ENCODE assay signal across 19 cellular contexts in genomic region chr14:100773331-100774163, GRCh38. TPM values are rescaled to one million over a fixed set of nuclear protein-coding genes. Genes with fewer than 3 reads are reported as not detected.
A peak's percentile ranks its signal among the peaks of the same experiment; 100 is the strongest.
DNase-seq lines count a peak whose midpoint lies in the region; ATAC-seq and TF ChIP-seq lines count a peak whose summit lies in the region.
"Had no signal": no experiment of that assay in that cellular context is flagged by ENCODE, and none has a peak within 500 bp of the region (broad histone marks: within the 10 kb centered on the region; RNA-seq: fewer than 3 reads in every experiment).

No MANE protein-coding gene starts in this region.

- no peak overlapping the region for H2BK5ac ChIP-seq in H9 (ENCODE audit: insufficient read length, low read length)

- no CpG with 5 or more reads among the region's 16 CpGs for WGBS in H9 (ENCODE audit: extremely low coverage, insufficient read length, low lambda C conversion rate)
- 84 to 89% methylated on average over 16 of the region's 16 CpGs for WGBS in sigmoid colon, 2 donors

- H3K4me2 ChIP-seq in H9 (ENCODE audit: insufficient read depth, insufficient read length, low read length): no peak overlapping the region

- no peak for ATAC-seq in GM21576 (IDR thresholded peaks at IDR 0.05; ENCODE audit: unreplicated experiment)
- ATAC-seq: Panc1 had no signal

- no peak overlapping the region for H3K18ac ChIP-seq in H9 (ENCODE audit: insufficient read length, low read depth, low read length)

- H3K79me2 ChIP-seq in H9 (ENCODE audit: insufficient read depth, low read length): no peaks in the 10 kb centered on the region

- POLR2A ChIA-PET in CD4-positive, alpha-beta memory T cell (lab: Charles Lee; ENCODE audit: partially characterized antibody): no interaction called here

- TF ChIP-seq EP300 in sigmoid colon (IDR thresholded peaks at IDR 0.05): no peak

- CTCF ChIA-PET in CD4-positive, alpha-beta memory T cell (lab: Charles Lee; ENCODE audit: partially characterized antibody): no interaction called here

- H3K23me2 ChIP-seq in H9 (ENCODE audit: insufficient read length, low read depth, low read length, poor library complexity, severe bottlenecking): no peaks in the 10 kb centered on the region

- no peak overlapping the region for H3T11ph ChIP-seq in H9 (ENCODE audit: low read length)

- H3K23ac ChIP-seq in H9 (ENCODE audit: insufficient read length, low read depth, low read length): no peak overlapping the region

- DNase-seq in D341Med (ENCODE audit: low spot score) (peak; percentile 29), H9 (peak; percentile 15), islet precursor cell (peak; percentile 42), sigmoid colon (peak; percentile 43), mesothelial cell of epicardium (ENCODE audit: low spot score in 2 of 2, unreplicated experiment in 2 of 2) (no peak)
- DNase-seq in CD4-positive, alpha-beta memory T cell: no peak
- DNase-seq: ACHN, AML-193, COR-L47, NCI-H1092 treated with DMSO at 0.1 percent for 48 hours, NCI-H2081 treated with DMSO at 0.1 percent for 48 hours, NCI-H226, NCI-H524 treated with DMSO at 0.1 percent for 48 hours, SHP77 had no signal

- no peak overlapping the region for H3K4me3 ChIP-seq in sigmoid colon
- no peak overlapping the region for H3K4me3 ChIP-seq in CD4-positive, alpha-beta memory T cell (ENCODE audit: low read length in 2 of 2)
- H3K4me3 ChIP-seq: HAP-1 had no signal

- intact Hi-C loops in sigmoid colon (cut with DNase I): no loop called here
- intact Hi-C loops in CD4-positive, alpha-beta memory T cell (cut with micrococcal nuclease): no loop called here

- H2BK12ac ChIP-seq in H9 (ENCODE audit: insufficient read length, low read depth, low read length): no peak overlapping the region

- TF ChIP-seq POLR2A in sigmoid colon (IDR thresholded peaks at IDR 0.05): no peak

- H3K4me1 ChIP-seq in H9 (ENCODE audit: insufficient read depth, low read length) (no peaks in the 10 kb centered on the region), sigmoid colon (no peaks in the 10 kb centered on the region)
- no peaks in the 10 kb centered on the region for H3K4me1 ChIP-seq in CD4-positive, alpha-beta memory T cell (ENCODE audit: insufficient read depth, low read length)
- H3K4me1 ChIP-seq: HAP-1 had no signal

- no peak overlapping the region for H2AK5ac ChIP-seq in H9 (ENCODE audit: insufficient read length, low read length)

- H3K9me3 ChIP-seq in H9 (ENCODE audit: control insufficient read depth, low read depth, low read length): no peaks in the 10 kb centered on the region
- peaks cover 0 to 3% (median 0%) of the 10 kb centered on the region in 4 donors for H3K9me3 ChIP-seq in sigmoid colon
- H3K9me3 ChIP-seq in CD4-positive, alpha-beta memory T cell (ENCODE audit: control insufficient read depth in 1 of 2, low read length in 2 of 2): no peaks in the 10 kb centered on the region
- H3K9me3 ChIP-seq: HAP-1 had no signal

- H3K27me3 ChIP-seq in H9 (ENCODE audit: insufficient read depth, low read length): no peaks in the 10 kb centered on the region; the same call in 1 of the 2 replicates
- H3K27me3 ChIP-seq in sigmoid colon: peaks cover 0 to 11% (median 0%) of the 10 kb centered on the region in 3 donors
- no peaks in the 10 kb centered on the region for H3K27me3 ChIP-seq in CD4-positive, alpha-beta memory T cell (ENCODE audit: insufficient read depth, low read length)

- H2BK20ac ChIP-seq in H9 (ENCODE audit: low read depth, low read length, poor library complexity, severe bottlenecking): no peak overlapping the region

- H3K4ac ChIP-seq in H9 (ENCODE audit: low read depth, low read length): no peak overlapping the region

- no peak overlapping the region for H4K8ac ChIP-seq in H9 (replicated peaks; ENCODE audit: insufficient read length, low read depth, low read length)

- TF ChIP-seq CTCF in H9 (conservative IDR thresholded peaks at IDR 0.05) (no peak), sigmoid colon (IDR thresholded peaks at IDR 0.05) (no peak), mesothelial cell of epicardium (IDR thresholded peaks at IDR 0.05; ENCODE audit: unreplicated experiment) (no peak)

- H4K5ac ChIP-seq in H9 (ENCODE audit: insufficient read length, low read depth, low read length): no peak overlapping the region

- H3K27me3 Mint-ChIP-seq in H9 (ENCODE audit: low read depth) (peaks cover 31% of the 10 kb centered on the region), mesothelial cell of epicardium (ENCODE audit: low read depth) (no peaks in the 10 kb centered on the region)
- H3K27me3 Mint-ChIP-seq in CD4-positive, alpha-beta memory T cell: peaks cover 0 to 10% of the 10 kb centered on the region in 2 donors

- H2BK120ac ChIP-seq in H9 (ENCODE audit: low read depth, low read length, poor library complexity, severe bottlenecking): no peak overlapping the region

- no peak overlapping the region for H3K14ac ChIP-seq in H9 (ENCODE audit: insufficient read depth, low read length)

- H3K36me3 Mint-ChIP-seq in H9 (ENCODE audit: insufficient read depth in 1 of 3, low read depth in 3 of 3) (peaks cover 0 to 16% (median 15%) of the 10 kb centered on the region in 3 experiments; a peak in 6 of 7 replicates), mesothelial cell of epicardium (peaks cover 6% of the 10 kb centered on the region)
- no peaks in the 10 kb centered on the region for H3K36me3 Mint-ChIP-seq in CD4-positive, alpha-beta memory T cell
- H3K36me3 Mint-ChIP-seq: CD14-positive monocyte had no signal

- H3K4me1 Mint-ChIP-seq in H9 (no peaks in the 10 kb centered on the region; a peak in 1 of 4 replicates), mesothelial cell of epicardium (peaks cover 35% of the 10 kb centered on the region)
- H3K4me1 Mint-ChIP-seq in CD4-positive, alpha-beta memory T cell: no peaks in the 10 kb centered on the region
- H3K4me1 Mint-ChIP-seq: CD14-positive monocyte had no signal

- no peaks in the 10 kb centered on the region for H3K79me1 ChIP-seq in H9 (ENCODE audit: insufficient read depth, low read depth, low read length, poor library complexity, severe bottlenecking)

- no peak overlapping the region for H4K91ac ChIP-seq in H9 (ENCODE audit: insufficient read length, low read depth, low read length)

- no peak overlapping the region for H3K56ac ChIP-seq in H9 (ENCODE audit: insufficient read length, low read depth, low read length)

- H2BK15ac ChIP-seq in H9 (ENCODE audit: low read depth, low read length): no peak overlapping the region

- H3K27ac ChIP-seq in H9 (ENCODE audit: insufficient read length, low read depth, low read length) (no peak overlapping the region), sigmoid colon (no peak overlapping the region)
- H3K27ac ChIP-seq in CD4-positive, alpha-beta memory T cell (ENCODE audit: low read depth, low read length): no peak overlapping the region

- peaks cover 14 to 16% of the 10 kb centered on the region in 2 experiments for H3K9me3 Mint-ChIP-seq in H9
- peaks cover 0 to 7% (median 0%) of the 10 kb centered on the region in 8 donors for H3K9me3 Mint-ChIP-seq in CD4-positive, alpha-beta memory T cell
- peaks cover 12% of the 10 kb centered on the region for H3K9me3 Mint-ChIP-seq in mesothelial cell of epicardium

- H3K27ac Mint-ChIP-seq in H9: no peak overlapping the region
- H3K27ac Mint-ChIP-seq in CD4-positive, alpha-beta memory T cell: no peak overlapping the region
- H3K27ac Mint-ChIP-seq in mesothelial cell of epicardium: no peak overlapping the region
- H3K27ac Mint-ChIP-seq: CD14-positive monocyte had no signal

- H3K9ac ChIP-seq in H9 (ENCODE audit: extremely low read depth, insufficient read length, low read length): no peak overlapping the region

- no peak overlapping the region for H3K4me3 Mint-ChIP-seq in H9
- no peak overlapping the region for H3K4me3 Mint-ChIP-seq in CD4-positive, alpha-beta memory T cell
- no peak overlapping the region for H3K4me3 Mint-ChIP-seq in mesothelial cell of epicardium
- H3K4me3 Mint-ChIP-seq: CD14-positive monocyte had no signal

- no peaks in the 10 kb centered on the region for H3K36me3 ChIP-seq in sigmoid colon
- H3K36me3 ChIP-seq in CD4-positive, alpha-beta memory T cell (ENCODE audit: insufficient read depth, low read length): no peaks in the 10 kb centered on the region
- H3K36me3 ChIP-seq: HAP-1 had no signal

- H2AFZ ChIP-seq in H9 (ENCODE audit: low read length): no peak overlapping the region

- no peaks in the 10 kb centered on the region for H4K20me1 ChIP-seq in H9 (ENCODE audit: control insufficient read depth, insufficient read depth, insufficient read length)

RNA-seq across cellular contexts. Expression of gene DLK1, which starts 46.9 kb away (rescaled TPM):
- total RNA-seq in H9 (2021): 2.8 and 3.2 TPM in 2 replicates
- total RNA-seq in sigmoid colon: under 1 TPM in 1 of 4 donors, not detected in 3; 0.36 TPM
- polyA plus RNA-seq in sigmoid colon: 1 to 10 TPM in 1 of 3 donors, under 1 TPM in 1, not detected in 1; 0.46 to 1.2 TPM
- not detected for total RNA-seq in CD4-positive, alpha-beta memory T cell
- not detected for polyA plus RNA-seq in CD4-positive, alpha-beta memory T cell
- total RNA-seq in mesothelial cell of epicardium: 958 to 1,165 TPM (median 1,080 TPM) in 3 replicates
- total RNA-seq: MCF 10A had no signal
- polyA plus RNA-seq: CD14-positive monocyte had no signal

RNA-seq across cellular contexts. Expression of gene MEG3, which starts 52.4 kb away (rescaled TPM):
- 0.52 TPM in 1 of 2 replicates, not detected in the other for total RNA-seq in H9 (2021)
- 100 to 1,000 TPM in 1 of 4 donors, 10 to 100 TPM in 3; 28.0 to 168 (median 36.6) TPM for total RNA-seq in sigmoid colon
- 10 to 100 TPM in 1 of 3 donors, 1 to 10 TPM in 2; 3.5 to 18.0 (median 7.8) TPM for polyA plus RNA-seq in sigmoid colon
- total RNA-seq in CD4-positive, alpha-beta memory T cell: not detected
- polyA plus RNA-seq in CD4-positive, alpha-beta memory T cell: not detected
- 0.18 TPM in 1 of 3 replicates, not detected in the others for total RNA-seq in mesothelial cell of epicardium
- total RNA-seq: MCF 10A had no signal
- polyA plus RNA-seq: CD14-positive monocyte had no signal

Comparison
In these comparisons a context has a peak if more than half of its experiments do, and no peak if none do; other contexts are left out.
1. DNase-seq: peak in D341Med (single experiment), H9 (single experiment), islet precursor cell (single experiment) and sigmoid colon (single experiment); none in CD4-positive, alpha-beta memory T cell (0 of 5) and mesothelial cell of epicardium (0 of 2).
2. RNA of gene DLK1, which starts 46.9 kb away (total RNA-seq): 958 to 1,165 TPM in mesothelial cell of epicardium; 2.8 to 3.2 TPM in H9, 0.36 TPM in sigmoid colon and not detected in CD4-positive, alpha-beta memory T cell; every median in the first group is over 100 times any median in the second.
3. RNA of gene MEG3, which starts 52.4 kb away (total RNA-seq): 28.0 to 168 TPM in sigmoid colon; 0.52 TPM in H9, 0.18 TPM in mesothelial cell of epicardium and not detected in CD4-positive, alpha-beta memory T cell; every median in the first group is over 10 times any median in the second.